In the genomic region with DNA sequence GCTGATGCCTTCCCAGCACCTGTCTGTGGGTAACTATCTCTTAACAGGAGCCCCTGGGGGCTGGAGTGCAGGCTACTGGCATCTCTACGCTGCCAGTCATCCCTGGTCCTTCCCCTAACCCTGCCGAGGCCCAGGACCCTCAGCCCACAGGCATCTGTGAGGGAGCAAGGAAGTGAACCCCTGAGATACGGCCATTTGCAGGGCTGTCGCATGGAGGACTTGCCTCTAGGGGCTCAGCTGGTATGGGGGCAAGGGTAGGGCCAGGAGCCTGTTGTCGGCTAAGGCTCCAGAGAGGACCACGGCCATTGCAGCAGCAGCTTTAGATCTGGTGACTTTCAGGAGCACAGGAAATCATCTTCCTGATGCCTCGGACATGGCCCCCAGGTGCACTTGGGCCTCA, we compare ENCODE assay signal across 29 cellular contexts.
"Had no signal": no experiment of that assay in that cellular context is flagged by ENCODE, and none has a peak within 500 bp of the region (broad histone marks: within the 10 kb centered on the region; RNA-seq: fewer than 3 reads in every experiment).

No MANE protein-coding gene starts in this region.

- H3K4me3 ChIP-seq: ascending aorta, cardiac muscle cell had no signal

- DNase-seq: activated B cell treated with CpG ODN at 0.5 μM for 24 hours; activated CD4-positive, alpha-beta memory T cell treated with anti-CD3 and anti-CD28 coated beads for 36 hours; activated CD4-positive, alpha-beta T cell treated with anti-CD3 and anti-CD28 coated beads for 4 hours; activated CD4-positive, alpha-beta T cell treated with anti-CD3 and anti-CD28 coated beads, Interleukin-2, amount 10 ng/mL, durations not matched to agents 24 days and 14 days; activated CD4-positive, alpha-beta T cell treated with anti-CD3 and anti-CD28 coated beads, Interleukin-2, amount 50 U/mL, for 1 hour; activated CD4-positive, alpha-beta T cell treated with anti-CD3 and anti-CD28 coated beads, Interleukin-2, amount 50 U/mL, for 4 hours; activated CD4-positive, CD25-positive, alpha-beta regulatory T cell treated with anti-CD3 and anti-CD28 coated beads, Interleukin-2, amount 50 U/mL, for 72 hours; activated CD8-positive, alpha-beta memory T cell treated with anti-CD3 and anti-CD28 coated beads, Interleukin-2, amount 50 U/mL, for 4 hours; activated CD8-positive, alpha-beta T cell treated with anti-CD3 and anti-CD28 coated beads for 36 hours; activated gamma-delta T cell; activated naive CD4-positive, alpha-beta T cell treated with anti-CD3 and anti-CD28 coated beads, Interleukin-2, amount 10 ng/mL, durations not matched to agents 7 days and 5 days; activated naive CD4-positive, alpha-beta T cell treated with Interleukin-2 at 50 U/mL for 16 hours; activated naive CD8-positive, alpha-beta T cell treated with anti-CD3 and anti-CD28 coated beads, Interleukin-2, amount 10 ng/mL, durations not matched to agents 7 days and 5 days; activated naive CD8-positive, alpha-beta T cell treated with anti-CD3 and anti-CD28 coated beads, Interleukin-2, amount 50 U/mL, for 24 hours; activated T-cell treated with anti-CD3 and anti-CD28 coated beads for 4 hours; activated T-cell treated with anti-CD3 and anti-CD28 coated beads, Interleukin-2, amount 50 U/mL, for 1 hour; activated T-cell treated with anti-CD3 and anti-CD28 coated beads, Interleukin-2, amount 50 U/mL, for 4 hours; activated T-cell treated with anti-CD3 and anti-CD28 coated beads, Interleukin-2, amount 50 U/mL, for 72 hours; amygdala; anterior cingulate cortex; caudate nucleus; cerebellar nuclear complex; T-helper 2 cell; T-helper 9 cell had no signal

- H3K27me3 ChIP-seq: ascending aorta, cardiac muscle cell had no signal

- H3K9me3 ChIP-seq: ascending aorta had no signal

- H3K27ac ChIP-seq: ascending aorta, cardiac muscle cell, VCaP had no signal

- FAIRE-seq: TTC549 had no signal

- H3K4me1 ChIP-seq: ascending aorta had no signal

- ATAC-seq: activated CD8-positive, alpha-beta T cell treated with anti-CD3 and anti-CD28 coated beads for 36 hours; activated naive CD8-positive, alpha-beta T cell treated with anti-CD3 and anti-CD28 coated beads, Interleukin-2, amount 50 U/mL, for 24 hours; activated T-cell treated with anti-CD3 and anti-CD28 coated beads, Interleukin-2, amount 50 U/mL, for 4 hours; activated T-cell treated with anti-CD3 and anti-CD28 coated beads, Interleukin-2, amount 50 U/mL, for 72 hours; activated T-helper 17 cell treated with anti-CD3 and anti-CD28 coated beads, Interleukin-2, amount 50 U/mL, for 72 hours had no signal
